1 cellular context compared by ENCODE assay signal in genomic region chr12:53300187-53300586, GRCh38.
TF ChIP-seq lines count a peak whose summit lies in the region.

No MANE protein-coding gene starts in this region.

TF ChIP-seq in GM12878, 131 proteins besides CTCF, POLR2A, EP300 and RAD21:
- TF ChIP-seq HDAC6 (IDR thresholded peaks at IDR 0.05; ENCODE audit: unreplicated experiment) (no peak), SMAD5 (IDR thresholded peaks at IDR 0.05; ENCODE audit: low read depth) (no peak)
